In the genomic region with DNA sequence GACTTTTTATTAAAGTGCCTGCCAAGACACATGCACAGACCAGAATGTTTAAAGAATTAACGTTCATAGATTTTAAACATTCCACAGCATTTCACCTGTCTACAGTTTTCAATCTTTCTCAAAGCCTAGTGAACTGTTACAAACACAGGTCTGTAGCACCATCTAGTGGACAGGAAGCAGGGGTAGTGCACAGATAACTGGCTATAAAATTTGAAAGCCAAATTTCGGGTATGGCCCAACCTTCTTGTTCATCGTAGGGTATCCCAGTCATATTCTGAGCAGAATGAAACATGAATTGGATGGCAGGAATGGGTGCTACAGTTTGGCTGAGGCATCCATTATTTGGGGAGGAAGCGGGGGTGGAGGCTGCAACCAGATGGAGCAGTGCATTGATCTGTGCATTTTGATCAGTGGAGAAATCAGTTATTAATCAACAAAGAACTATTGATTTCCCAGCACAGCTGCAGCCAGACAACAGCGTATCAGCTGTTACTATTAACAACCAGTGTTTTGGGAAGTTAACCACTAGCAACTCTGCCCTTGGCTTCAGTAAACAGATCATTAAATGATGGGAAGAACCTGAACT, we compare ENCODE assay signal across 8 cellular contexts.
DNase-seq lines count a peak whose midpoint lies in the region; ATAC-seq lines count a peak whose summit lies in the region.

No MANE protein-coding gene starts in this region.

- no peak for DNase-seq in activated CD4-positive, CD25-positive, alpha-beta regulatory T cell treated with anti-CD3 and anti-CD28 coated beads, Interleukin-2, amount 50 U/mL, for 72 hours
- DNase-seq in NCI-H446 treated with DMSO at 0.1 percent for 48 hours (lab: John Stamatoyannopoulos, UW) (peak; percentile 70), astrocyte of the hippocampus (ENCODE audit: low read depth, low spot score) (peak; percentile 74), iPS-NIHi7 (ENCODE audit: extremely low spot score) (peak; percentile 74), stromal cell of bone marrow (ENCODE audit: low read depth) (peak; percentile 25)

- ATAC-seq in activated CD4-positive, CD25-positive, alpha-beta regulatory T cell treated with anti-CD3 and anti-CD28 coated beads, Interleukin-2, amount 50 U/mL, for 24 hours = peak; percentile 44 to 48
- ATAC-seq in GM19455 (IDR thresholded peaks at IDR 0.05; ENCODE audit: unreplicated experiment) (peak; percentile 85), HG03378 (IDR thresholded peaks at IDR 0.05; ENCODE audit: unreplicated experiment) (peak; percentile 91)
